Comparison of ENCODE assay signal across 23 cellular contexts in genomic region chr9:3676766-3677165, GRCh38.
"Had no signal": no experiment of that assay in that cellular context is flagged by ENCODE, and none has a peak within 500 bp of the region (broad histone marks: within the 10 kb centered on the region; RNA-seq: fewer than 3 reads in every experiment).

No MANE protein-coding gene starts in this region.

- H3K9me3 ChIP-seq: adrenal gland, colonic mucosa, SJSA1 had no signal

- H3K4me3 ChIP-seq: adrenal gland, colonic mucosa, SJSA1 had no signal

- H3K27ac ChIP-seq: adrenal gland, colonic mucosa, SJSA1 had no signal

- H3K27me3 ChIP-seq: adrenal gland, colonic mucosa, SJSA1 had no signal

- H3K36me3 ChIP-seq: adrenal gland, colonic mucosa, SJSA1 had no signal

- DNase-seq: activated B cell treated with CpG ODN at 0.5 μM for 24 hours; activated CD4-positive, alpha-beta memory T cell treated with anti-CD3 and anti-CD28 coated beads for 36 hours; activated CD4-positive, alpha-beta T cell treated with anti-CD3 and anti-CD28 coated beads, Interleukin-2, amount 10 ng/mL, durations not matched to agents 7 days and 5 days; activated CD8-positive, alpha-beta memory T cell treated with anti-CD3 and anti-CD28 coated beads for 24 hours; activated gamma-delta T cell treated with Interleukin-2 at 50 U/mL for 16 hours; activated naive CD4-positive, alpha-beta T cell treated with anti-CD3 and anti-CD28 coated beads, Interleukin-2, amount 50 U/mL, for 16 hours; activated naive CD8-positive, alpha-beta T cell treated with anti-CD3 and anti-CD28 coated beads, Interleukin-2, amount 10 ng/mL, durations not matched to agents 7 days and 5 days; activated T-cell treated with anti-CD3 and anti-CD28 coated beads, Interleukin-2, amount 50 U/mL, for 48 hours; adrenal gland; anterior cingulate cortex; colonic mucosa; Kasumi-1; NCI-H1092; NCI-H1417; NCI-H1930; NCI-H345; NCI-H510A; NCI-H526 treated with DMSO at 0.1 percent for 48 hours; PC-3; SHP77; SW 1271 had no signal

- ATAC-seq: PC-3, SK-N-SH treated with all-trans-retinoic acid at 6 μM for 48 hours had no signal

- H3K4me1 ChIP-seq: adrenal gland, colonic mucosa, SJSA1 had no signal
